8 cellular contexts compared by ENCODE assay signal in genomic region chr1:148389027-148389339, GRCh38.
DNase-seq lines count a peak whose midpoint lies in the region; ATAC-seq and TF ChIP-seq lines count a peak whose summit lies in the region.

No MANE protein-coding gene starts in this region.

- H3K4me1 ChIP-seq in mesenchymal stem cell (ENCODE audit: control insufficient read depth, insufficient read depth, low read depth, low read length): peaks cover 6% of the 10 kb centered on the region
- H3K4me1 ChIP-seq in transverse colon: peaks cover 0 to 6% (median 5%) of the 10 kb centered on the region in 4 donors

- H4K91ac ChIP-seq in mesenchymal stem cell (ENCODE audit: low read length): no peak overlapping the region

- H3K18ac ChIP-seq in mesenchymal stem cell (ENCODE audit: low read depth in 1 of 2, low read length in 2 of 2): no peak overlapping the region

- no peak overlapping the region for H4K8ac ChIP-seq in mesenchymal stem cell (ENCODE audit: low read length)

- H3K79me1 ChIP-seq in mesenchymal stem cell (replicated peaks; ENCODE audit: low read length, poor library complexity, severe bottlenecking): no peaks in the 10 kb centered on the region

- H3K27me3 Mint-ChIP-seq in activated T-cell treated with anti-CD3 and anti-CD28 coated beads, Interleukin-2, amount 50 U/mL, for 72 hours (ENCODE audit: low read depth): no peaks in the 10 kb centered on the region

- in situ Hi-C loops in brain microvascular endothelial cell (cut with HindIII; ENCODE audit: low pct_ligation_motif_present, low sequenced_read_pairs): no loop called here
- in situ Hi-C loops in transverse colon (cut with MboI; ENCODE audit: low pct_ligation_motif_present in 1 of 4, low pct_unique_long_range_greater_than_20kb in 1 of 4, low sequenced_read_pairs in 3 of 4): no loop called here

- H2BK120ac ChIP-seq in mesenchymal stem cell (ENCODE audit: low read depth, low read length): no peak overlapping the region

- intact Hi-C loops in transverse colon (cut with DNase I; ENCODE audit: low total_unique reads): no loop called here

- peaks cover 35% of the 10 kb centered on the region for H3K4me1 Mint-ChIP-seq in activated T-cell treated with anti-CD3 and anti-CD28 coated beads, Interleukin-2, amount 50 U/mL, for 72 hours (ENCODE audit: low read depth)

- peak overlapping the region; percentile 0 for H3K4me2 ChIP-seq in mesenchymal stem cell (ENCODE audit: low read length, poor library complexity, severe bottlenecking)

- no peak for TF ChIP-seq POLR2A in transverse colon (IDR thresholded peaks at IDR 0.05)

- no peak for ATAC-seq in activated T-cell treated with anti-CD3 and anti-CD28 coated beads, Interleukin-2, amount 50 U/mL, for 72 hours (replicated peaks in 1 of 2)
- no peak for ATAC-seq in left lobe of liver

- H3K9ac ChIP-seq in mesenchymal stem cell (ENCODE audit: low read length): peak overlapping the region; percentile 89

- TF ChIP-seq CTCF in brain microvascular endothelial cell (IDR thresholded peaks at IDR 0.05; ENCODE audit: low read depth, low read length, missing control alignments): no peak
- TF ChIP-seq CTCF in transverse colon (IDR thresholded peaks at IDR 0.05): no peak

- 3% methylated on average over 4 of the region's 6 CpGs for WGBS in mesenchymal stem cell
- 22 to 23% methylated on average over 6 of the region's 6 CpGs for WGBS in transverse colon (ENCODE audit: low coverage in 1 of 2), 2 donors

- H3K4me3 Mint-ChIP-seq in activated T-cell treated with anti-CD3 and anti-CD28 coated beads, Interleukin-2, amount 50 U/mL, for 72 hours: peak overlapping the region; percentile 90 to 93

- H3K4me3 ChIP-seq in brain microvascular endothelial cell (ENCODE audit: low read depth, low read length): peak overlapping the region; percentile 62
- H3K4me3 ChIP-seq in mesenchymal stem cell (ENCODE audit: insufficient read depth in 1 of 2, low read depth in 1 of 2, low read length in 2 of 2): peak overlapping the region in 1 of 2 experiments; percentile 79
- peak overlapping the region in 3 of 4 donors; percentile 42 to 50 (median 44) for H3K4me3 ChIP-seq in transverse colon

- no peak overlapping the region for H2AFZ ChIP-seq in mesenchymal stem cell (ENCODE audit: low read depth, low read length)

- H3K9me3 ChIP-seq in mesenchymal stem cell (ENCODE audit: control insufficient read depth, low read length): no peaks in the 10 kb centered on the region
- no peaks in the 10 kb centered on the region for H3K9me3 ChIP-seq in transverse colon

- no peak overlapping the region for H2BK12ac ChIP-seq in mesenchymal stem cell (ENCODE audit: low read length in 2 of 2)

- H3K23ac ChIP-seq in mesenchymal stem cell (ENCODE audit: low read length in 2 of 2): no peak overlapping the region

- no peaks in the 10 kb centered on the region for H3K36me3 Mint-ChIP-seq in activated T-cell treated with anti-CD3 and anti-CD28 coated beads, Interleukin-2, amount 50 U/mL, for 72 hours (ENCODE audit: insufficient read depth in 2 of 2)

- H2BK15ac ChIP-seq in mesenchymal stem cell (ENCODE audit: low read depth, poor library complexity, severe bottlenecking): no peak overlapping the region

- H3K27me3 ChIP-seq in brain microvascular endothelial cell (replicated peaks) (no peaks in the 10 kb centered on the region), mesenchymal stem cell (ENCODE audit: control insufficient read depth in 1 of 2, insufficient read depth in 1 of 2, low read length in 2 of 2) (no peaks in the 10 kb centered on the region), transverse colon (no peaks in the 10 kb centered on the region)

- H2BK5ac ChIP-seq in mesenchymal stem cell (ENCODE audit: low read depth, low read length, poor library complexity, severe bottlenecking): no peak overlapping the region

- H3K14ac ChIP-seq in mesenchymal stem cell (ENCODE audit: low read length in 2 of 2): no peak overlapping the region

- H3K9me3 Mint-ChIP-seq in activated T-cell treated with anti-CD3 and anti-CD28 coated beads, Interleukin-2, amount 50 U/mL, for 72 hours: no peaks in the 10 kb centered on the region

- H3K4ac ChIP-seq in mesenchymal stem cell (ENCODE audit: low read depth in 1 of 2, low read length in 2 of 2): no peak overlapping the region

- no peak for DNase-seq in activated T-cell treated with anti-CD3 and anti-CD28 coated beads, Interleukin-2, amount 50 U/mL, for 72 hours
- DNase-seq in activated T-cell treated with anti-CD3 and anti-CD28 coated beads for 4 hours (no peak), brain microvascular endothelial cell (no peak), mesenchymal stem cell (no peak), transverse colon (no peak), DMS153 (lab: John Stamatoyannopoulos, UW) (no peak), left lobe of liver (ENCODE audit: low spot score) (no peak), KG1 (lab: John Stamatoyannopoulos, UW) (no peak)

- H2AK5ac ChIP-seq in mesenchymal stem cell (ENCODE audit: low read length, severe bottlenecking): no peak overlapping the region

- peak overlapping the region; percentile 89 for H3K27ac Mint-ChIP-seq in activated T-cell treated with anti-CD3 and anti-CD28 coated beads, Interleukin-2, amount 50 U/mL, for 72 hours

- H3K36me3 ChIP-seq in brain microvascular endothelial cell (replicated peaks) (no peaks in the 10 kb centered on the region), mesenchymal stem cell (ENCODE audit: control insufficient read depth in 1 of 2, insufficient read depth in 2 of 2, low read depth in 1 of 2, low read length in 2 of 2) (no peaks in the 10 kb centered on the region), transverse colon (no peaks in the 10 kb centered on the region)

- no peak for TF ChIP-seq EP300 in transverse colon (IDR thresholded peaks at IDR 0.05; ENCODE audit: low read depth)

- H3K27ac ChIP-seq in brain microvascular endothelial cell: peak overlapping the region; percentile 98
- H3K27ac ChIP-seq in mesenchymal stem cell (ENCODE audit: low read length, poor library complexity, severe bottlenecking): peak overlapping the region; percentile 52
- peak overlapping the region; percentile 80 to 88 (median 84) for H3K27ac ChIP-seq in transverse colon
